Comparison of ENCODE assay signal across 15 cellular contexts in the genomic region with DNA sequence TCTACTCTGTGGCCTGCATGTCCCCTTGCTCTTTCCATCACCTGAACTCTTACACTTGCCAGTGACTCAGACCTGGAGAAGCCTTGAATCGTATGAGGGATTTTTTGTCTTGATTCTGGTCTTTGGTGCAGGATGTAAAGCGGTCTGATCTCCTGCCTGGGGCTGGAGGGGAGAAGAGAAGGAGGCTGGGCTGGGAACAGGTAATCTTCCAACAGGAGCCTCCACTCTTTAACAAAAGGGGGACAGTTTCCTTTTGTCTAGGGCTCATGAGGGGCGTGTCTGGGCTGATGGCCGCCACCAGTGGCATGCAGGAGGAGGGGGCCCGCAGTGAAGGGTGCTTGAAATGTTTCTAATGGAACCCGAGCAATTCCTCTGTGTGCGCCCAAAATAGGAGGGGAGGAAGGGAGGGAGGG. TPM values are rescaled to one million over a fixed set of nuclear protein-coding genes. Genes with fewer than 3 reads are reported as not detected.
DNase-seq lines count a peak whose midpoint lies in the region; TF ChIP-seq lines count a peak whose summit lies in the region.
"Had no signal": no experiment of that assay in that cellular context is flagged by ENCODE, and none has a peak within 500 bp of the region (broad histone marks: within the 10 kb centered on the region; RNA-seq: fewer than 3 reads in every experiment).

No MANE protein-coding gene starts in this region.

- TF ChIP-seq CTCF in right atrium auricular region (IDR thresholded peaks at IDR 0.05): no peak

- peak overlapping the region in 9 of 11 experiments; percentile 18 to 97 (median 89); a peak in 18 of 22 replicates for H3K4me2 ChIP-seq in BLaER1 treated with 17β-estradiol and CSF1 and Interleukin-3, amounts not matched to agents 10 nM and 100 nM

- peaks cover 41 to 94% (median 80%) of the 10 kb centered on the region in 10 experiments for H3K4me1 ChIP-seq in BLaER1 treated with 17β-estradiol and CSF1 and Interleukin-3, amounts not matched to agents 10 nM and 100 nM
- H3K4me1 ChIP-seq in right atrium auricular region (peaks cover 0 to 86% of the 10 kb centered on the region in 2 donors), skeletal muscle tissue (ENCODE audit: control insufficient read depth in 3 of 3, insufficient read depth in 3 of 3, low read length in 3 of 3) (peaks cover 74 to 78% (median 77%) of the 10 kb centered on the region in 3 donors)

- H3K9ac ChIP-seq in BLaER1 treated with 17β-estradiol and CSF1 and Interleukin-3, amounts not matched to agents 10 nM and 100 nM: peak overlapping the region in 1 of 11 experiments; percentile 2; a peak in 1 of 22 replicates
- H3K9ac ChIP-seq in SK-N-MC (ENCODE audit: insufficient read length) (peak overlapping the region; percentile 69), skeletal muscle tissue (ENCODE audit: low read depth in 1 of 3, low read length in 3 of 3) (peak overlapping the region; percentile 50 to 87 (median 65))

- peaks cover 0 to 85% (median 34%) of the 10 kb centered on the region in 11 experiments; a peak in 18 of 22 replicates for H4K20me1 ChIP-seq in BLaER1 treated with 17β-estradiol and CSF1 and Interleukin-3, amounts not matched to agents 10 nM and 100 nM

- H3K27ac ChIP-seq in BLaER1 treated with 17β-estradiol and CSF1 and Interleukin-3, amounts not matched to agents 10 nM and 100 nM: 0 out of 22 replicates have a peak overlapping the region, but pooled peaks of 1 of the 11 experiments have one; percentile 1
- H3K27ac ChIP-seq in SK-N-MC (peak overlapping the region; percentile 93), right atrium auricular region (peak overlapping the region; percentile 93 to 98), skeletal muscle tissue (ENCODE audit: low read depth, low read length) (peak overlapping the region; percentile 100)

- DNase-seq in SK-N-MC (ENCODE audit: low read depth, low spot score): no peak
- no peak for DNase-seq in right atrium auricular region (ENCODE audit: low spot score)
- no peak for DNase-seq in nucleus accumbens (lab: John Stamatoyannopoulos, UW)
- DNase-seq in NCI-H748 treated with DMSO at 0.1 percent for 48 hours (lab: John Stamatoyannopoulos, UW): no peak
- DNase-seq in occipital lobe (lab: John Stamatoyannopoulos, UW): no peak
- DNase-seq in T-helper 2 cell: no peak
- DNase-seq: activated CD4-positive, alpha-beta T cell treated with anti-CD3 and anti-CD28 coated beads for 36 hours; central memory CD4-positive, alpha-beta T cell; Kasumi-1; NCI-H187 treated with DMSO at 0.1 percent for 48 hours; nephron progenitor cell; SW 1271 had no signal

- H3K36me3 ChIP-seq in BLaER1 treated with 17β-estradiol and CSF1 and Interleukin-3, amounts not matched to agents 10 nM and 100 nM: peaks cover 0 to 3% (median 2%) of the 10 kb centered on the region in 11 experiments; a peak in 10 of 22 replicates
- H3K36me3 ChIP-seq in SK-N-MC (ENCODE audit: insufficient read depth, low read length): no peaks in the 10 kb centered on the region; the same call in 1 of the 2 replicates
- no peaks in the 10 kb centered on the region for H3K36me3 ChIP-seq in right atrium auricular region
- no peaks in the 10 kb centered on the region for H3K36me3 ChIP-seq in skeletal muscle tissue (ENCODE audit: control insufficient read depth in 3 of 3, insufficient read depth in 3 of 3, low read length in 3 of 3)

- H3K27me3 ChIP-seq in BLaER1 treated with 17β-estradiol and CSF1 and Interleukin-3, amounts not matched to agents 10 nM and 100 nM: peaks cover 67 to 96% (median 91%) of the 10 kb centered on the region in 11 experiments
- H3K27me3 ChIP-seq in right atrium auricular region (no peaks in the 10 kb centered on the region), skeletal muscle tissue (ENCODE audit: control insufficient read depth in 3 of 3, insufficient read depth in 3 of 3, low read length in 3 of 3) (no peaks in the 10 kb centered on the region)

- H3K9me3 ChIP-seq in BLaER1 treated with 17β-estradiol and CSF1 and Interleukin-3, amounts not matched to agents 10 nM and 100 nM (replicated peaks in 1 of 11): no peaks in the 10 kb centered on the region
- H3K9me3 ChIP-seq in SK-N-MC (ENCODE audit: low read depth, low read length) (no peaks in the 10 kb centered on the region), right atrium auricular region (no peaks in the 10 kb centered on the region), skeletal muscle tissue (ENCODE audit: control insufficient read depth in 3 of 3, low read length in 3 of 3) (no peaks in the 10 kb centered on the region)

- H3K4me3 ChIP-seq in BLaER1 treated with 17β-estradiol and CSF1 and Interleukin-3, amounts not matched to agents 10 nM and 100 nM: no peak overlapping the region
- no peak overlapping the region for H3K4me3 ChIP-seq in SK-N-MC
- no peak overlapping the region for H3K4me3 ChIP-seq in right atrium auricular region
- peak overlapping the region in 1 of 3 donors; percentile 52 for H3K4me3 ChIP-seq in skeletal muscle tissue (ENCODE audit: low read length in 3 of 3)

RNA-seq across cellular contexts. Expression of gene NFIX, which starts 24.7 kb away (rescaled TPM):
- 10 to 100 TPM; 56.5 to 69.8 TPM for total RNA-seq in right atrium auricular region
- 49.1 TPM for total RNA-seq in skeletal muscle tissue
- 124 TPM for total RNA-seq in occipital lobe

RNA-seq across cellular contexts. Expression of gene DAND5, which starts 50.6 kb away (rescaled TPM):
- total RNA-seq in right atrium auricular region: 10 to 100 TPM in 1 of 2 donors, 1 to 10 TPM in 1; 2.9 to 10.7 TPM
- not detected for total RNA-seq in skeletal muscle tissue
- total RNA-seq in occipital lobe: not detected
- total RNA-seq: esophagus mucosa had no signal
